In genomic region chr17:51703364-51704341, GRCh38 we compare ENCODE assay signal across 1 cellular context.
TF ChIP-seq lines count a peak whose summit lies in the region.

No MANE protein-coding gene starts in this region.

TF ChIP-seq in HEK293, 187 proteins besides CTCF, POLR2A, EP300 and RAD21 (continued from another document and continues in another):
- TF ChIP-seq ZNF449 (tag by site-specific recombination; IDR thresholded peaks at IDR 0.05): peak; percentile 79; the same call in 1 of the 2 replicates
- no peak for TF ChIP-seq ZNF473 (tag by site-specific recombination; IDR thresholded peaks at IDR 0.05)
- TF ChIP-seq HIC1 (tag by site-specific recombination; IDR thresholded peaks at IDR 0.05): peak; percentile 96
- no peak for TF ChIP-seq SP2 (tag by site-specific recombination; IDR thresholded peaks at IDR 0.05)
- TF ChIP-seq KLF16 (tag by site-specific recombination; IDR thresholded peaks at IDR 0.05): 0 out of 2 replicates have a peak, but pooled peaks have one; percentile 36
- no peak for TF ChIP-seq ZNF18 (tag by site-specific recombination; IDR thresholded peaks at IDR 0.05)
- TF ChIP-seq GLI2 (tag by site-specific recombination; IDR thresholded peaks at IDR 0.05; ENCODE audit: borderline replicate concordance, low read depth): peak; percentile 14; the same call in 1 of the 2 replicates
- no peak for TF ChIP-seq MYNN (tag by site-specific recombination; IDR thresholded peaks at IDR 0.05; ENCODE audit: borderline replicate concordance)
- TF ChIP-seq ZNF624 (tag by site-specific recombination; IDR thresholded peaks at IDR 0.05): no peak
- no peak for TF ChIP-seq ZNF112 (tag by site-specific recombination; IDR thresholded peaks at IDR 0.05)
- 0 out of 2 replicates have a peak, but pooled peaks have one; percentile 36 for TF ChIP-seq ZNF610 (tag by site-specific recombination; IDR thresholded peaks at IDR 0.05; ENCODE audit: borderline replicate concordance)
- TF ChIP-seq ZBTB48 (tag by site-specific recombination; IDR thresholded peaks at IDR 0.05): no peak
- TF ChIP-seq ZNF266 (tag by site-specific recombination; IDR thresholded peaks at IDR 0.05; ENCODE audit: low read depth): no peak
- TF ChIP-seq ZNF664 (tag by site-specific recombination; IDR thresholded peaks at IDR 0.05): peak; percentile 66
- no peak for TF ChIP-seq ZNF521 (tag by site-specific recombination; IDR thresholded peaks at IDR 0.05)
- TF ChIP-seq TSHZ1 (tag by site-specific recombination; IDR thresholded peaks at IDR 0.05; ENCODE audit: borderline replicate concordance): 0 out of 2 replicates have a peak, but pooled peaks have one; percentile 38
- no peak for TF ChIP-seq ZNF585B (tag by site-specific recombination; IDR thresholded peaks at IDR 0.05)
- TF ChIP-seq GFI1B (tag by site-specific recombination; IDR thresholded peaks at IDR 0.05): peak; percentile 56; the same call in 1 of the 2 replicates
- no peak; the same call in 1 of the 2 replicates for TF ChIP-seq ZNF221 (tag by site-specific recombination; IDR thresholded peaks at IDR 0.05; ENCODE audit: borderline replicate concordance)
- TF ChIP-seq ZNF24 (tag by site-specific recombination; IDR thresholded peaks at IDR 0.05): peak; percentile 76; the same call in 1 of the 2 replicates
- no peak; the same call in 1 of the 2 replicates for TF ChIP-seq ZNF660 (tag by site-specific recombination; IDR thresholded peaks at IDR 0.05)
- no peak for TF ChIP-seq ZNF26 (tag by site-specific recombination; IDR thresholded peaks at IDR 0.05)
- TF ChIP-seq ZNF433 (tag by site-specific recombination; IDR thresholded peaks at IDR 0.05; ENCODE audit: low read depth): no peak
- peak; percentile 87 for TF ChIP-seq INSM2 (tag by site-specific recombination; IDR thresholded peaks at IDR 0.05)
- no peak for TF ChIP-seq ZNF529 (tag by site-specific recombination; IDR thresholded peaks at IDR 0.05; ENCODE audit: insufficient replicate concordance)
- TF ChIP-seq ZNF248 (tag by site-specific recombination; IDR thresholded peaks at IDR 0.05): no peak
- TF ChIP-seq EGR2 (tag by site-specific recombination; IDR thresholded peaks at IDR 0.05; ENCODE audit: low read depth): no peak
- TF ChIP-seq KLF7 (tag by site-specific recombination; IDR thresholded peaks at IDR 0.05; ENCODE audit: borderline replicate concordance): 0 out of 2 replicates have a peak, but pooled peaks have one; percentile 65
- peak; percentile 82 for TF ChIP-seq ATF2 (tag by site-specific recombination; IDR thresholded peaks at IDR 0.05; ENCODE audit: low read depth)
- no peak for TF ChIP-seq HOXD13 (CRISPR knock-in tag; IDR thresholded peaks at IDR 0.05; ENCODE audit: borderline replicate concordance)
- no peak for TF ChIP-seq ZNF837 (tag by site-specific recombination; IDR thresholded peaks at IDR 0.05)
- no peak for TF ChIP-seq SALL2 (tag by site-specific recombination; IDR thresholded peaks at IDR 0.05; ENCODE audit: borderline replicate concordance)
- TF ChIP-seq PRDM10 (tag by site-specific recombination; IDR thresholded peaks at IDR 0.05): no peak; the same call in 1 of the 2 replicates
- TF ChIP-seq ZNF654 (tag by site-specific recombination; IDR thresholded peaks at IDR 0.05; ENCODE audit: low read depth): no peak; the same call in 1 of the 2 replicates
- no peak for TF ChIP-seq HOXA7 (CRISPR knock-in tag; IDR thresholded peaks at IDR 0.05; ENCODE audit: borderline replicate concordance)
- no peak for TF ChIP-seq GLI4 (tag by site-specific recombination; IDR thresholded peaks at IDR 0.05)
- no peak for TF ChIP-seq ZNF600 (tag by site-specific recombination; IDR thresholded peaks at IDR 0.05)
- TF ChIP-seq ZNF426 (tag by site-specific recombination; IDR thresholded peaks at IDR 0.05): no peak
- TF ChIP-seq ZNF704 (tag by site-specific recombination; IDR thresholded peaks at IDR 0.05): no peak
